In genomic region chr11:6646631-6647281, GRCh38 we compare ENCODE assay signal across 8 cellular contexts. TPM values are rescaled to one million over a fixed set of nuclear protein-coding genes. Genes with fewer than 3 reads are reported as not detected.
A peak's percentile ranks its signal among the peaks of the same experiment; 100 is the strongest.
DNase-seq lines count a peak whose midpoint lies in the region; ATAC-seq and TF ChIP-seq lines count a peak whose summit lies in the region.

No MANE protein-coding gene starts in this region.

- H3K27ac ChIP-seq in GM23338 (ENCODE audit: low read depth) (no peak overlapping the region), coronary artery (peak overlapping the region; percentile 41 to 86)

- H3K4me3 Mint-ChIP-seq in GM23338: no peak overlapping the region
- no peak overlapping the region for H3K4me3 Mint-ChIP-seq in natural killer cell treated with Interleukin-12 subunit alpha and Interleukin-12 subunit beta and Interleukin-15 and Interleukin-18, amount 100 ng/mL, for 72 hours

- H3F3A ChIP-seq in GM23338 (replicated peaks; ENCODE audit: low read depth): no peaks in the 10 kb centered on the region

- no peaks in the 10 kb centered on the region for H3K36me3 ChIP-seq in GM23338 (ENCODE audit: insufficient read depth)

- no peaks in the 10 kb centered on the region for H3K79me2 ChIP-seq in GM23338 (replicated peaks; ENCODE audit: insufficient read depth)

- H3K27ac Mint-ChIP-seq in GM23338: no peak overlapping the region
- no peak overlapping the region for H3K27ac Mint-ChIP-seq in natural killer cell treated with Interleukin-12 subunit alpha and Interleukin-12 subunit beta and Interleukin-15 and Interleukin-18, amount 100 ng/mL, for 72 hours

- H3K4me3 ChIP-seq in GM23338: peak overlapping the region; percentile 27; the same call in 1 of the 2 replicates
- peak overlapping the region; percentile 42 for H3K4me3 ChIP-seq in coronary artery

- H3K4me2 ChIP-seq in GM23338: peak overlapping the region; percentile 67

- H2AFZ ChIP-seq in GM23338: peak overlapping the region; percentile 63; the same call in 1 of the 2 replicates

- H3K9me2 ChIP-seq in GM23338 (ENCODE audit: insufficient read depth): 0 out of 2 replicates have a peak, but pooled peaks cover 7% of the 10 kb centered on the region

- DNase-seq in GM23338 (ENCODE audit: low spot score) (peak; percentile 29), MV-4-11 (lab: John Stamatoyannopoulos, UW) (peak; percentile 87), coronary artery (ENCODE audit: low spot score) (peak; percentile 71), GOT3 (lab: John Stamatoyannopoulos, UW) (no peak), HPDE6-E6E7 (ENCODE audit: extremely low spot score) (no peak), NCI-H1105 (lab: John Stamatoyannopoulos, UW) (no peak)
- DNase-seq in natural killer cell treated with Interleukin-12 subunit alpha and Interleukin-12 subunit beta and Interleukin-15 and Interleukin-18, amount 100 ng/mL, for 72 hours (ENCODE audit: low spot score): no peak

- H4K20me1 ChIP-seq in GM23338 (replicated peaks; ENCODE audit: insufficient read depth): no peaks in the 10 kb centered on the region

- H3K4me1 ChIP-seq in GM23338 (ENCODE audit: insufficient read depth): peaks cover 13% of the 10 kb centered on the region; the same call in 1 of the 2 replicates

- 0 out of 2 replicates have a peak, but pooled peaks cover 6% of the 10 kb centered on the region for H3K27me3 ChIP-seq in GM23338 (ENCODE audit: insufficient read depth)

- TF ChIP-seq CTCF in GM23338 (conservative IDR thresholded peaks at IDR 0.05; ENCODE audit: low read depth in 2 of 2) (no peak), coronary artery (IDR thresholded peaks at IDR 0.05) (no peak)

- no peaks in the 10 kb centered on the region for H3K4me1 Mint-ChIP-seq in GM23338
- no peaks in the 10 kb centered on the region for H3K4me1 Mint-ChIP-seq in natural killer cell treated with Interleukin-12 subunit alpha and Interleukin-12 subunit beta and Interleukin-15 and Interleukin-18, amount 100 ng/mL, for 72 hours (ENCODE audit: low read depth in 2 of 2)

- H3K9me3 Mint-ChIP-seq in GM23338: no peaks in the 10 kb centered on the region
- H3K9me3 Mint-ChIP-seq in natural killer cell treated with Interleukin-12 subunit alpha and Interleukin-12 subunit beta and Interleukin-15 and Interleukin-18, amount 100 ng/mL, for 72 hours: no peaks in the 10 kb centered on the region

- peak; percentile 77 for ATAC-seq in GM18508 (IDR thresholded peaks at IDR 0.05; ENCODE audit: insufficient read depth, unreplicated experiment)
- ATAC-seq in GM23338: peak; percentile 53
- ATAC-seq in natural killer cell treated with Interleukin-12 subunit alpha and Interleukin-12 subunit beta and Interleukin-15 and Interleukin-18, amount 100 ng/mL, for 72 hours: peak; percentile 56 to 64

- no peaks in the 10 kb centered on the region for H3K27me3 Mint-ChIP-seq in GM23338 (ENCODE audit: insufficient read depth, low read depth, poor library complexity)
- no peaks in the 10 kb centered on the region for H3K27me3 Mint-ChIP-seq in natural killer cell treated with Interleukin-12 subunit alpha and Interleukin-12 subunit beta and Interleukin-15 and Interleukin-18, amount 100 ng/mL, for 72 hours

- no peaks in the 10 kb centered on the region for H3K36me3 Mint-ChIP-seq in GM23338 (ENCODE audit: low read depth)
- no peaks in the 10 kb centered on the region for H3K36me3 Mint-ChIP-seq in natural killer cell treated with Interleukin-12 subunit alpha and Interleukin-12 subunit beta and Interleukin-15 and Interleukin-18, amount 100 ng/mL, for 72 hours

TF ChIP-seq in GM23338, 12 proteins besides CTCF, POLR2A, EP300 and RAD21 (continues in another document):
- no peak for TF ChIP-seq ZNF331 (CRISPR knock-in tag; IDR thresholded peaks at IDR 0.05; ENCODE audit: low read depth)
- no peak for TF ChIP-seq JUNB (IDR thresholded peaks at IDR 0.05; ENCODE audit: unreplicated experiment)
- no peak for TF ChIP-seq ZNF114 (CRISPR knock-in tag; IDR thresholded peaks at IDR 0.05)
- TF ChIP-seq ZNF462 (CRISPR knock-in tag; IDR thresholded peaks at IDR 0.05): no peak
- TF ChIP-seq EZH2 (IDR thresholded peaks at IDR 0.05; ENCODE audit: low read depth, unreplicated experiment): no peak
- TF ChIP-seq CREB1 (CRISPR knock-in tag; IDR thresholded peaks at IDR 0.05; ENCODE audit: low read depth): no peak

RNA-seq across cellular contexts. Expression of gene DCHS1, which starts 8.9 kb away (rescaled TPM):
- total RNA-seq in GM23338 (2014; rRNA removed; shearing (Covaris generic)): 16.5 and 20.7 TPM in 2 replicates
- 1.9 and 2.3 TPM in 2 replicates for polyA plus RNA-seq in GM23338 (2016; fragmentation: Nextera tagmentation; extraction: Ambion mirVana)
- total RNA-seq in natural killer cell treated with Interleukin-12 subunit alpha and Interleukin-12 subunit beta and Interleukin-15 and Interleukin-18, amount 100 ng/mL, for 72 hours: 1 to 10 TPM in 1 of 2 donors, under 1 TPM in 1; 0.73 to 1.6 TPM

RNA-seq across cellular contexts. Expression of gene TPP1, which starts 27.5 kb away (rescaled TPM):
- 49.7 and 73.5 TPM in 2 replicates for total RNA-seq in GM23338 (2014; rRNA removed; shearing (Covaris generic))
- 18.7 and 21.7 TPM in 2 replicates for polyA plus RNA-seq in GM23338 (2016; fragmentation: Nextera tagmentation; extraction: Ambion mirVana)
- total RNA-seq in natural killer cell treated with Interleukin-12 subunit alpha and Interleukin-12 subunit beta and Interleukin-15 and Interleukin-18, amount 100 ng/mL, for 72 hours: 10 to 100 TPM; 48.6 to 92.4 TPM

RNA-seq across cellular contexts. Expression of gene TAF10, which starts 34.7 kb away (rescaled TPM):
- total RNA-seq in GM23338 (2014; rRNA removed; shearing (Covaris generic)): 102 and 108 TPM in 2 replicates
- 253 and 277 TPM in 2 replicates for polyA plus RNA-seq in GM23338 (2016; fragmentation: Nextera tagmentation; extraction: Ambion mirVana)
- 100 to 1,000 TPM; 118 to 152 TPM for total RNA-seq in natural killer cell treated with Interleukin-12 subunit alpha and Interleukin-12 subunit beta and Interleukin-15 and Interleukin-18, amount 100 ng/mL, for 72 hours

RNA-seq across cellular contexts. Expression of gene MRPL17, which starts 36.4 kb away (rescaled TPM):
- 26.7 and 53.8 TPM in 2 replicates for total RNA-seq in GM23338 (2014; rRNA removed; shearing (Covaris generic))
- 81.8 and 85.5 TPM in 2 replicates for polyA plus RNA-seq in GM23338 (2016; fragmentation: Nextera tagmentation; extraction: Ambion mirVana)
- total RNA-seq in natural killer cell treated with Interleukin-12 subunit alpha and Interleukin-12 subunit beta and Interleukin-15 and Interleukin-18, amount 100 ng/mL, for 72 hours: 10 to 100 TPM; 69.1 to 70.1 TPM

RNA-seq across cellular contexts. Expression of gene ILK, which starts 43.2 kb away (rescaled TPM):
- 75.1 and 91.0 TPM in 2 replicates for total RNA-seq in GM23338 (2014; rRNA removed; shearing (Covaris generic))
- 62.6 and 64.5 TPM in 2 replicates for polyA plus RNA-seq in GM23338 (2016; fragmentation: Nextera tagmentation; extraction: Ambion mirVana)
- 100 to 1,000 TPM in 1 of 2 donors, 10 to 100 TPM in 1; 91.8 to 142 TPM for total RNA-seq in natural killer cell treated with Interleukin-12 subunit alpha and Interleukin-12 subunit beta and Interleukin-15 and Interleukin-18, amount 100 ng/mL, for 72 hours

Comparison
In these comparisons a context has a peak if more than half of its experiments do, and no peak if none do; other contexts are left out.
1. DNase-seq: peak in GM23338 (single experiment), MV-4-11 (single experiment) and coronary artery (single experiment); none in natural killer cell treated with Interleukin-12 subunit alpha and Interleukin-12 subunit beta and Interleukin-15 and Interleukin-18, amount 100 ng/mL, for 72 hours (single experiment), GOT3 (single experiment), HPDE6-E6E7 (single experiment) and NCI-H1105 (single experiment).
2. Peak in every context shown above with its lines, with median percentiles within 50 percentile points of each other: ATAC-seq.